ENCODE assay signal across 2 cellular contexts in the genomic region with DNA sequence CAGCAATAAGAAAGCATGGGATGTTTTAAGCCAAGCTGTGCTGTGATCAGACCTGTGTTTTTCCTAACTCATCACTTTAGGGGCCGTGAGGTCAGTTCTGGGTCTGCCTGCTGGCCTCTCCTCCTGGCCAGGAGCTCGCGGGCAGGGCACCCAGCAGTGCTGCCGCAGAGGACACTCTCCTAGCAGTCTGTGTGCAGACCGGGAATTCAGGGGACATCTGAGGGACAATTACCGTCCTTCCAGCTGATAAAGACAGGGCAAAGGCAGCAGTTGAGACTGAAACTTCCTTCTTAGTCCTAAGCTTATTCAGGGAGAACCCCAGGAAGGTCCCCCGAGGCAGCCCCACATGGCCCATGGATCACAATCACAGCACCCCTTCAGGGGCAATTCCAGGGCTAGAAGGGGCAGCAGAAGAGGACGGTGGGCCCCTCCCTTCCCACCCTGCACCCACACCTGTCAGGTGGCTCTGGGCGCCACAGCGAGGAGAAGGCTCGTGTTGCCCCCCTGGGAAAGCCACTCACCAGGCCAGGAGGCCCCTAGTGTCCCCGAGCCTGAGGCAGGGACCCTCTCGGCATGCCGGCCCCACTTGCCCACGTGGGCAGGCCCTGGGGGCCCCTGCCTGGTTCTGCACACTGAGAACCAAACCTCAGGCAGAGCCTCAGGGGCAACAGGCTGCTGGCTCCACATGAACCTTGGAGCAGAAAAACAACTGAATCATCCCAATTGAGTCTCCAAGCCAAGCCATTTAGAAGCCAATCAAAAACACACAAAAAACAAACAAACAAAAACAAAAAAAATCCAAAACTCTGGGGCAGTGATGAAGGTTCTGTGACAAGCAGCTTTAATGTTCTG.
TF ChIP-seq lines count a peak whose summit lies in the region.

No MANE protein-coding gene starts in this region.

TF ChIP-seq in liver, 16 proteins besides CTCF, POLR2A, EP300 and RAD21:
- TF ChIP-seq REST (IDR thresholded peaks at IDR 0.05) (no peak), NR2F2 (IDR thresholded peaks at IDR 0.05) (peak; percentile 10)

TF ChIP-seq in HepG2, 621 proteins besides CTCF, POLR2A, EP300 and RAD21:
- no peak for TF ChIP-seq NFE2 (CRISPR knock-in tag; IDR thresholded peaks at IDR 0.05)
- no peak for TF ChIP-seq ZNF746 (CRISPR knock-in tag; IDR thresholded peaks at IDR 0.05)
- no peak for TF ChIP-seq HNRNPH1 (optimal IDR thresholded peaks at IDR 0.05; ENCODE audit: low read depth, low read length)
- TF ChIP-seq TCF7L2 (IDR thresholded peaks at IDR 0.05; ENCODE audit: low read depth, low read length) = no peak
- TF ChIP-seq, protein P1, sequence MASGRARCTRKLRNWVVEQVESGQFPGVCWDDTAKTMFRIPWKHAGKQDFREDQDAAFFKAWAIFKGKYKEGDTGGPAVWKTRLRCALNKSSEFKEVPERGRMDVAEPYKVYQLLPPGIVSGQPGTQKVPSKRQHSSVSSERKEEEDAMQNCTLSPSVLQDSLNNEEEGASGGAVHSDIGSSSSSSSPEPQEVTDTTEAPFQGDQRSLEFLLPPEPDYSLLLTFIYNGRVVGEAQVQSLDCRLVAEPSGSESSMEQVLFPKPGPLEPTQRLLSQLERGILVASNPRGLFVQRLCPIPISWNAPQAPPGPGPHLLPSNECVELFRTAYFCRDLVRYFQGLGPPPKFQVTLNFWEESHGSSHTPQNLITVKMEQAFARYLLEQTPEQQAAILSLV (CRISPR knock-in tag; IDR thresholded peaks at IDR 0.05; ENCODE audit: borderline replicate concordance) = no peak
- TF ChIP-seq, protein P2, sequence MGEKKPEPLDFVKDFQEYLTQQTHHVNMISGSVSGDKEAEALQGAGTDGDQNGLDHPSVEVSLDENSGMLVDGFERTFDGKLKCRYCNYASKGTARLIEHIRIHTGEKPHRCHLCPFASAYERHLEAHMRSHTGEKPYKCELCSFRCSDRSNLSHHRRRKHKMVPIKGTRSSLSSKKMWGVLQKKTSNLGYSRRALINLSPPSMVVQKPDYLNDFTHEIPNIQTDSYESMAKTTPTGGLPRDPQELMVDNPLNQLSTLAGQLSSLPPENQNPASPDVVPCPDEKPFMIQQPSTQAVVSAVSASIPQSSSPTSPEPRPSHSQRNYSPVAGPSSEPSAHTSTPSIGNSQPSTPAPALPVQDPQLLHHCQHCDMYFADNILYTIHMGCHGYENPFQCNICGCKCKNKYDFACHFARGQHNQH (CRISPR knock-in tag; IDR thresholded peaks at IDR 0.05) = no peak
- TF ChIP-seq ZNF841 (CRISPR knock-in tag; IDR thresholded peaks at IDR 0.05; ENCODE audit: borderline replicate concordance) = no peak
- TF ChIP-seq ZNF362 (CRISPR knock-in tag; IDR thresholded peaks at IDR 0.05; ENCODE audit: borderline replicate concordance) = no peak
- TF ChIP-seq SMAD1 (CRISPR knock-in tag; IDR thresholded peaks at IDR 0.05; ENCODE audit: borderline replicate concordance, low read depth) = no peak
- TF ChIP-seq NFIC (IDR thresholded peaks at IDR 0.05; ENCODE audit: low read length) = no peak
